8 cellular contexts compared by ENCODE assay signal in the genomic region with DNA sequence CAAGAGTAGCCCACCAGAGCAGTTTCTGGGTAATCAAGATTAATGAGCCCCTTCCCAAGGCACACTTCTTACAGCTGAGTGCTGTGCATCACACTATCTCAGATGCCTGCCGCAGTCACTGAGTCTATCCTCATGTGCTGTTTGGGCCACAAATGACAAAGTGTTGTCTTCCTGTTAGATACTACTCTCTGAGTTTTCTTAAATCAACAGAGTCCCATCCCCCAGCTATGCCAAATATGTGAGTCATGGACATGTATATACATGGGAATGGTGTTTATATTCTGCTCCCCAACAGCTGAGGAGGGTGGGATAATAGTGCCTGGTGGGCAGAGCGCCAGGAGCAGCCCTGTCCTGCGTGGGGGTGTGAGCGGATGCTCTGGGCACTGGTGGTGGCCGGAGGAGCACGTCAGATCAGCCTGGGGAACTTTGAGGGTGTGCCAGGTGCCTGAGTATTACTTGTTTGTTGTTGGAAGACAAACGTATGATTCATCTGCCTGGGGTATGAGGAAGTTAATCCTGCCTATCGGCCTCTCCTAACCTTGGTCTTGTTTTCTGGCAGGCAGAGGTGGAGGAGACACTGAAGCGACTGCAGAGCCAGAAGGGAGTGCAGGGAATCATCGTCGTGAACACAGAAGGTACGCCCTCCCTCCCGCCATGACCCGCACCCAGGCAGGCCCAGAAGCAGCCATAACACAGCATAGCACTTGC. TPM values are rescaled to one million over a fixed set of nuclear protein-coding genes. Genes with fewer than 3 reads are reported as not detected.
DNase-seq lines count a peak whose midpoint lies in the region; FAIRE-seq and TF ChIP-seq lines count a peak whose summit lies in the region.

No MANE protein-coding gene starts in this region.

- H3K4me3 ChIP-seq in A673 (ENCODE audit: low read depth, low read length, poor library complexity, severe bottlenecking): no peak overlapping the region
- H3K4me3 ChIP-seq in astrocyte of the cerebellum (ENCODE audit: low read depth, low read length): no peak overlapping the region

- no TSS peak for BruUV-seq in A673 (replicated peaks; lab: Mats Ljungman, UMichigan)

- no peak overlapping the region for H3K27ac ChIP-seq in A673 (ENCODE audit: low read depth, low read length, poor library complexity, severe bottlenecking)

- intact Hi-C loops in A673 (cut with micrococcal nuclease; ENCODE audit: unreplicated experiment): no loop called here

- FAIRE-seq in islet of Langerhans (lab: Jason Lieb, UNC): peak; percentile 91

- TF ChIP-seq CTCF in A673 (conservative IDR thresholded peaks at IDR 0.05; ENCODE audit: low read depth, low read length) (no peak), astrocyte of the cerebellum (IDR thresholded peaks at IDR 0.05; ENCODE audit: low read depth, low read length, missing control alignments) (no peak)

- H3K4me1 ChIP-seq in A673 (ENCODE audit: insufficient read depth, low read length, poor library complexity, severe bottlenecking): no peaks in the 10 kb centered on the region

- no peak for TF ChIP-seq RAD21 in Ishikawa (IDR thresholded peaks at IDR 0.05; ENCODE audit: low read depth)

- DNase-seq in A673 (ENCODE audit: low spot score) (peak; percentile 10), astrocyte of the cerebellum (ENCODE audit: low read depth) (peak; percentile 94), smooth muscle cell of the brain vasculature (ENCODE audit: low read depth, low spot score) (peak; percentile 90), activated gamma-delta T cell treated with Interleukin-2 at 50 U/mL for 16 hours (no peak), NCI-H2227 (lab: John Stamatoyannopoulos, UW; ENCODE audit: unreplicated experiment) (no peak), D341Med (ENCODE audit: low spot score) (no peak)

- no peak for TF ChIP-seq EP300 in Ishikawa (IDR thresholded peaks at IDR 0.05; ENCODE audit: borderline replicate concordance)

- H3K27me3 ChIP-seq in A673 (replicated peaks; ENCODE audit: insufficient read depth, low read depth, low read length, poor library complexity): no peaks in the 10 kb centered on the region

- H3K36me3 ChIP-seq in A673 (ENCODE audit: insufficient read depth, low read length, poor library complexity, severe bottlenecking): peaks cover 37% of the 10 kb centered on the region

- no peaks in the 10 kb centered on the region for H3K9me3 ChIP-seq in A673 (ENCODE audit: low read depth, low read length, poor library complexity, severe bottlenecking)

- POLR2A ChIA-PET in A673 (lab: Charles Lee; ENCODE audit: low non-redundant PET): no interaction called here

- in situ Hi-C loops in astrocyte of the cerebellum (cut with HindIII; ENCODE audit: low sequenced_read_pairs): no loop called here

- CTCF ChIA-PET in A673 (lab: Charles Lee): no interaction called here

TF ChIP-seq in Ishikawa, 13 proteins besides CTCF, POLR2A, EP300 and RAD21:
- no peak for TF ChIP-seq EGR1 (IDR thresholded peaks at IDR 0.05)
- peak; percentile 57 for TF ChIP-seq TEAD4 (IDR thresholded peaks at IDR 0.05)
- TF ChIP-seq NFIC (IDR thresholded peaks at IDR 0.05): peak; percentile 64; the same call in 1 of the 2 replicates

RNA-seq across cellular contexts. Expression of a gene that starts 9.6 kb away (rescaled TPM):
- total RNA-seq in A673 (2021): 142 and 144 TPM in 2 replicates

RNA-seq across cellular contexts. Expression of a gene that starts 32.7 kb away (rescaled TPM):
- total RNA-seq in A673 (2021): 16.4 and 16.9 TPM in 2 replicates

Comparison
In these comparisons a context has a peak if more than half of its experiments do, and no peak if none do; other contexts are left out.
1. DNase-seq: peak in A673 (single experiment), astrocyte of the cerebellum (single experiment) and smooth muscle cell of the brain vasculature (single experiment); none in activated gamma-delta T cell treated with Interleukin-2 at 50 U/mL for 16 hours (single experiment), NCI-H2227 (single experiment) and D341Med (single experiment).